18 cellular contexts compared by ENCODE assay signal in genomic region chr14:38198425-38198824, GRCh38. TPM values are rescaled to one million over a fixed set of nuclear protein-coding genes. Genes with fewer than 3 reads are reported as not detected.
A peak's percentile ranks its signal among the peaks of the same experiment; 100 is the strongest.
DNase-seq lines count a peak whose midpoint lies in the region; ATAC-seq and TF ChIP-seq lines count a peak whose summit lies in the region.
"Had no signal": no experiment of that assay in that cellular context is flagged by ENCODE, and none has a peak within 500 bp of the region (broad histone marks: within the 10 kb centered on the region; RNA-seq: fewer than 3 reads in every experiment).

No MANE protein-coding gene starts in this region.

- CTCF ChIA-PET in OCI-LY7 (lab: Charles Lee; ENCODE audit: unreplicated experiment): no interaction called here

- intact Hi-C loops in OCI-LY7 (cut with micrococcal nuclease; ENCODE audit: unreplicated experiment): loop anchor here (2.0 to 10.0 kb wide), 2 partner anchors 124 to 214 kb away; no protein-coding TSS in a partner anchor
- intact Hi-C loops in ascending aorta (cut with DNase I): no loop called here

- H3K36me3 Mint-ChIP-seq in GM23338 (ENCODE audit: low read depth): peaks cover 83% of the 10 kb centered on the region
- H3K36me3 Mint-ChIP-seq: CD14-positive monocyte; CD8-positive, alpha-beta T cell had no signal

- H3K27ac ChIP-seq in GM23338 (ENCODE audit: low read depth): peak overlapping the region; percentile 53
- H3K27ac ChIP-seq in HUES64 (ENCODE audit: low read depth, low read length): peak overlapping the region; percentile 63; the same call in 1 of the 2 replicates
- no peak overlapping the region for H3K27ac ChIP-seq in OCI-LY7 (ENCODE audit: low read depth, low read length, poor library complexity, severe bottlenecking)
- no peak overlapping the region for H3K27ac ChIP-seq in iPS-20b (ENCODE audit: low read length)
- no peak overlapping the region for H3K27ac ChIP-seq in ascending aorta
- H3K27ac ChIP-seq: A549, HL-60 had no signal

- H3K4me2 ChIP-seq in GM23338: peak overlapping the region; percentile 86
- H3K4me2 ChIP-seq in OCI-LY7 (ENCODE audit: low read length): no peak overlapping the region
- H3K4me2 ChIP-seq: A549 had no signal

- H3K79me2 ChIP-seq in GM23338 (replicated peaks; ENCODE audit: insufficient read depth): peaks cover 15% of the 10 kb centered on the region
- H3K79me2 ChIP-seq in OCI-LY7 (ENCODE audit: insufficient read depth, low read depth, low read length): no peaks in the 10 kb centered on the region

- H3K9me3 Mint-ChIP-seq in GM23338: peaks cover 8% of the 10 kb centered on the region; the same call in 2 of the 3 replicates
- H3K9me3 Mint-ChIP-seq: CD14-positive monocyte; CD8-positive, alpha-beta T cell; IgD-negative memory B cell had no signal

- TF ChIP-seq CTCF in GM23338 (conservative IDR thresholded peaks at IDR 0.05; ENCODE audit: low read depth in 2 of 2) (no peak), OCI-LY7 (conservative IDR thresholded peaks at IDR 0.05; ENCODE audit: low read length) (no peak), ascending aorta (IDR thresholded peaks at IDR 0.05) (no peak)

- H3K9ac ChIP-seq in HUES64 (ENCODE audit: low read depth, low read length) (no peak overlapping the region), iPS-20b (ENCODE audit: low read depth, low read length) (no peak overlapping the region)

- peaks cover 67% of the 10 kb centered on the region for H3F3A ChIP-seq in GM23338 (replicated peaks; ENCODE audit: low read depth)

- peaks cover 7% of the 10 kb centered on the region for H4K20me1 ChIP-seq in GM23338 (replicated peaks; ENCODE audit: insufficient read depth)
- H4K20me1 ChIP-seq in OCI-LY7 (ENCODE audit: insufficient read depth, low read length): no peaks in the 10 kb centered on the region

- 92% methylated on average over 4 of the region's 4 CpGs for WGBS in HUES64

- H3K4me3 Mint-ChIP-seq in GM23338: peak overlapping the region; percentile 20; the same call in 1 of the 3 replicates
- H3K4me3 Mint-ChIP-seq: CD14-positive monocyte; CD8-positive, alpha-beta T cell; IgD-negative memory B cell had no signal

- DNase-seq in GM23338 (ENCODE audit: low spot score): peak; percentile 5
- no peak for DNase-seq in OCI-LY7 (ENCODE audit: low spot score)
- no peak for DNase-seq in NCI-H524 treated with DMSO at 0.1 percent for 48 hours (lab: John Stamatoyannopoulos, UW)
- no peak for DNase-seq in NCI-H2107 treated with DMSO at 0.1 percent for 48 hours (lab: John Stamatoyannopoulos, UW; ENCODE audit: unreplicated experiment)
- no peak for DNase-seq in ascending aorta (ENCODE audit: low spot score in 2 of 2)
- DNase-seq: BE2C; Caco-2; CD8-positive, alpha-beta T cell; DND-41; GF-D8; GOT3; KG1 had no signal

- H3K9me2 ChIP-seq in GM23338 (ENCODE audit: insufficient read depth): no peaks in the 10 kb centered on the region
- H3K9me2 ChIP-seq in OCI-LY7 (ENCODE audit: insufficient read depth, low read length): no peaks in the 10 kb centered on the region

- H3K4me3 ChIP-seq in GM23338 (peak overlapping the region; percentile 70; the same call in 1 of the 2 replicates), HUES64 (ENCODE audit: low read length) (no peak overlapping the region), OCI-LY7 (ENCODE audit: low read depth, low read length, poor library complexity, severe bottlenecking) (no peak overlapping the region), iPS-20b (ENCODE audit: low read length) (0 out of 2 replicates have a peak overlapping the region, but pooled peaks have one; percentile 1), ascending aorta (no peak overlapping the region)
- H3K4me3 ChIP-seq: A549 had no signal

- peaks cover 67% of the 10 kb centered on the region for H3K4me1 Mint-ChIP-seq in GM23338
- H3K4me1 Mint-ChIP-seq: CD14-positive monocyte, IgD-negative memory B cell had no signal

- no peak overlapping the region for H3K27ac Mint-ChIP-seq in GM23338
- H3K27ac Mint-ChIP-seq: CD8-positive, alpha-beta T cell; IgD-negative memory B cell had no signal

- BruUV-seq in OCI-LY7 (replicated peaks; lab: Mats Ljungman, UMichigan): no TSS peak

- H3K9me3 ChIP-seq in HUES64 (ENCODE audit: insufficient read depth, low read depth, low read length): no peaks in the 10 kb centered on the region
- peaks cover 6% of the 10 kb centered on the region; the same call in 1 of the 2 replicates for H3K9me3 ChIP-seq in OCI-LY7 (ENCODE audit: low read length)
- no peaks in the 10 kb centered on the region for H3K9me3 ChIP-seq in iPS-20b (ENCODE audit: insufficient read depth, low read depth, low read length)
- H3K9me3 ChIP-seq in ascending aorta: no peaks in the 10 kb centered on the region
- H3K9me3 ChIP-seq: A549, BE2C, Caco-2 had no signal

- H3K27me3 ChIP-seq in GM23338 (ENCODE audit: insufficient read depth) (no peaks in the 10 kb centered on the region), HUES64 (ENCODE audit: insufficient read depth, low read length) (no peaks in the 10 kb centered on the region), iPS-20b (ENCODE audit: insufficient read depth, low read length) (no peaks in the 10 kb centered on the region), ascending aorta (no peaks in the 10 kb centered on the region)
- H3K27me3 ChIP-seq: BE2C had no signal

- peaks cover 39% of the 10 kb centered on the region for H3K4me1 ChIP-seq in GM23338 (ENCODE audit: insufficient read depth)
- peaks cover 28% of the 10 kb centered on the region for H3K4me1 ChIP-seq in HUES64 (ENCODE audit: insufficient read depth, low read length)
- peaks cover 42% of the 10 kb centered on the region for H3K4me1 ChIP-seq in OCI-LY7 (ENCODE audit: insufficient read depth, low read length, poor library complexity, severe bottlenecking)
- H3K4me1 ChIP-seq in iPS-20b (ENCODE audit: insufficient read depth, low read length): peaks cover 10% of the 10 kb centered on the region; the same call in 1 of the 2 replicates
- H3K4me1 ChIP-seq in ascending aorta: no peaks in the 10 kb centered on the region
- H3K4me1 ChIP-seq: A549, Caco-2 had no signal

- H3K36me3 ChIP-seq in GM23338 (ENCODE audit: insufficient read depth) (peaks cover 55% of the 10 kb centered on the region), HUES64 (ENCODE audit: insufficient read depth, low read length) (peaks cover 60% of the 10 kb centered on the region), OCI-LY7 (ENCODE audit: insufficient read depth, low read length) (no peaks in the 10 kb centered on the region), iPS-20b (ENCODE audit: insufficient read depth, low read depth, low read length) (peaks cover 70% of the 10 kb centered on the region), ascending aorta (no peaks in the 10 kb centered on the region)
- H3K36me3 ChIP-seq: BE2C had no signal

- H3K27me3 Mint-ChIP-seq in GM23338 (ENCODE audit: insufficient read depth, low read depth, poor library complexity): peaks cover 46% of the 10 kb centered on the region
- H3K27me3 Mint-ChIP-seq: IgD-negative memory B cell had no signal

- H2AFZ ChIP-seq in GM23338 (no peak overlapping the region), OCI-LY7 (ENCODE audit: low read length) (peak overlapping the region; percentile 93)

- POLR2A ChIA-PET in OCI-LY7 (lab: Charles Lee): interaction anchor here (0.8 to 1.3 kb wide), 4 partner anchors 20 to 127 kb away, joined by 3 to 4 read pairs (median 4); no protein-coding TSS in a partner anchor

- no peak for ATAC-seq in GM23338
- ATAC-seq: A549; CD8-positive, alpha-beta T cell had no signal

TF ChIP-seq in GM23338, 12 proteins besides CTCF, POLR2A, EP300 and RAD21 (continues in another document):
- peak; percentile 13 for TF ChIP-seq POLR2AphosphoS5 (IDR thresholded peaks at IDR 0.05; ENCODE audit: low read depth)

RNA-seq across cellular contexts. Expression of gene SSTR1, which starts 9.3 kb away (rescaled TPM):
- total RNA-seq in GM23338 (2014; rRNA removed; shearing (Covaris generic)): 0.80 and 2.3 TPM in 2 replicates
- 0.42 and 0.77 TPM in 2 replicates for polyA plus RNA-seq in GM23338 (2016; fragmentation: Nextera tagmentation; extraction: Ambion mirVana)
- 0.10 TPM for polyA plus RNA-seq in HUES64 (2013, experiment 1 of 2)
- polyA plus RNA-seq in HUES64 (2013, experiment 2 of 2): 0.13 TPM
- total RNA-seq in OCI-LY7 (2014; rRNA removed; shearing (Covaris generic)): not detected in 2 replicates
- not detected in 2 replicates for total RNA-seq in OCI-LY7 (2022)
- 7.2 TPM for total RNA-seq in ascending aorta
- total RNA-seq: CD8-positive, alpha-beta T cell had no signal
- polyA plus RNA-seq: A549, CD14-positive monocyte, IgD-negative memory B cell had no signal

RNA-seq across cellular contexts. Expression of gene CLEC14A, which starts 57.5 kb away (rescaled TPM):
- not detected in 2 replicates for total RNA-seq in GM23338 (2014; rRNA removed; shearing (Covaris generic))
- not detected in 2 replicates for polyA plus RNA-seq in GM23338 (2016; fragmentation: Nextera tagmentation; extraction: Ambion mirVana)
- polyA plus RNA-seq in HUES64 (2013, experiment 1 of 2): not detected
- polyA plus RNA-seq in HUES64 (2013, experiment 2 of 2): 0.13 TPM
- total RNA-seq in OCI-LY7 (2014; rRNA removed; shearing (Covaris generic)): not detected in 2 replicates
- not detected in 2 replicates for total RNA-seq in OCI-LY7 (2022)
- total RNA-seq in ascending aorta: 192 TPM
- total RNA-seq: Caco-2; CD8-positive, alpha-beta T cell had no signal
- polyA plus RNA-seq: A549, CD14-positive monocyte, IgD-negative memory B cell had no signal

Comparison
In these comparisons a context has a peak if more than half of its experiments do, and no peak if none do; other contexts are left out.
1. H3K27ac ChIP-seq: peak in GM23338 (single experiment) and HUES64 (single experiment); none in OCI-LY7 (single experiment), iPS-20b (single experiment) and ascending aorta (0 of 2).
2. H3K4me3 ChIP-seq: peak in GM23338 (single experiment) and iPS-20b (single experiment); none in HUES64 (single experiment), OCI-LY7 (single experiment) and ascending aorta (0 of 2).
3. RNA of gene CLEC14A, which starts 57.5 kb away (total RNA-seq): 192 TPM in ascending aorta (single experiment); not detected in OCI-LY7 and not detected in GM23338; every median in the first group is over 100 times any median in the second.